In the genomic region with DNA sequence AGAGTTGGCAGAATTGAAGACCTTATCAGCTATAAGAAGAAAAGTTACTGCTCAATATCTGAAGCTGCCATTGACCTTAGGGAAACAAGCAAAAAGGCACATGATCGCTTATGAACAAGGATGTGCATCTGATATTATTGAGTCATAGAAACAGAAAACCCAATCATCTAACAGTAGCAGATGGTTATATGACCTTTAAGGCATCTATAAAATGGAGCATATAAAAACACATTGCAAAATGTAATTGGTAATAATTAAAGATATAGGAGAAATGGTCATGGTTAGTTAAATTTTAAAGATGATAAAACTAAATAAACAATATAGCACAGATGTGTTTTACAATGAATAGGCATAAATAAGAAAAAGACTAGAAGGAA, we compare ENCODE assay signal across 20 cellular contexts.
"Had no signal": no experiment of that assay in that cellular context is flagged by ENCODE, and none has a peak within 500 bp of the region (broad histone marks: within the 10 kb centered on the region; RNA-seq: fewer than 3 reads in every experiment).

No MANE protein-coding gene starts in this region.

- H3K27ac Mint-ChIP-seq: activated CD4-positive, alpha-beta memory T cell treated with anti-CD3 and anti-CD28 coated beads for 36 hours; activated CD4-positive, alpha-beta T cell treated with anti-CD3 and anti-CD28 coated beads, Interleukin-2, amount 10 ng/mL, durations not matched to agents 7 days and 5 days; activated naive CD4-positive, alpha-beta T cell treated with anti-CD3 and anti-CD28 coated beads, Interleukin-2, amount 50 U/mL, for 72 hours; activated T-helper 1 cell treated with anti-CD3 and anti-CD28 coated beads, Interleukin-12 subunit alpha, Interleukin-12 subunit beta, Interleukin-2, Interleukin-4 antibody, amounts not matched to agents 30 ng/mL and 10 ng/mL and 1 ng/mL, durations not matched to agents 14 hours and 24 hours and 36 hours had no signal

- H3K36me3 Mint-ChIP-seq: activated CD4-positive, alpha-beta memory T cell treated with anti-CD3 and anti-CD28 coated beads for 36 hours; brain; T-cell had no signal

- DNase-seq: activated CD4-positive, alpha-beta memory T cell treated with anti-CD3 and anti-CD28 coated beads for 36 hours; activated CD4-positive, alpha-beta T cell treated with anti-CD3 and anti-CD28 coated beads, Interleukin-2, amount 10 ng/mL, durations not matched to agents 7 days and 5 days; activated CD4-positive, CD25-positive, alpha-beta regulatory T cell; activated CD8-positive, alpha-beta memory T cell treated with anti-CD3 and anti-CD28 coated beads for 24 hours; activated effector memory CD4-positive, alpha-beta T cell treated with anti-CD3 and anti-CD28 coated beads, Interleukin-2, amount 50 U/mL, for 16 hours; activated naive CD4-positive, alpha-beta T cell treated with Interleukin-2 at 50 U/mL for 16 hours; amygdala; NCI-H146; NCI-H187 treated with DMSO at 0.1 percent for 48 hours; NCI-H2081 treated with DMSO at 0.1 percent for 48 hours; NCI-H526; NCI-H82; RPMI8226; T-cell had no signal

- H3K9me3 Mint-ChIP-seq: activated CD4-positive, alpha-beta memory T cell treated with anti-CD3 and anti-CD28 coated beads for 36 hours; activated CD4-positive, alpha-beta T cell treated with anti-CD3 and anti-CD28 coated beads, Interleukin-2, amount 10 ng/mL, durations not matched to agents 7 days and 5 days; brain; T-cell had no signal

- ATAC-seq: activated naive CD4-positive, alpha-beta T cell treated with anti-CD3 and anti-CD28 coated beads, Interleukin-2, amount 50 U/mL, for 72 hours; Panc1; Right ventricle myocardium inferior; T-cell had no signal

- H3K4me3 Mint-ChIP-seq: activated CD4-positive, alpha-beta memory T cell treated with anti-CD3 and anti-CD28 coated beads for 36 hours; activated CD4-positive, alpha-beta T cell treated with anti-CD3 and anti-CD28 coated beads, Interleukin-2, amount 10 ng/mL, durations not matched to agents 7 days and 5 days; activated T-helper 1 cell treated with anti-CD3 and anti-CD28 coated beads, Interleukin-12 subunit alpha, Interleukin-12 subunit beta, Interleukin-2, Interleukin-4 antibody, amounts not matched to agents 30 ng/mL and 10 ng/mL and 1 ng/mL, durations not matched to agents 14 hours and 24 hours and 36 hours; T-cell had no signal

- H3K4me3 ChIP-seq: SK-N-MC had no signal

- H3K27me3 Mint-ChIP-seq: activated CD4-positive, alpha-beta memory T cell treated with anti-CD3 and anti-CD28 coated beads for 36 hours; activated CD4-positive, alpha-beta T cell treated with anti-CD3 and anti-CD28 coated beads, Interleukin-2, amount 10 ng/mL, durations not matched to agents 7 days and 5 days; T-cell had no signal
